Comparison of ENCODE assay signal across 27 cellular contexts in genomic region chr2:64786343-64787018, GRCh38.
"Had no signal": no experiment of that assay in that cellular context is flagged by ENCODE, and none has a peak within 500 bp of the region (broad histone marks: within the 10 kb centered on the region; RNA-seq: fewer than 3 reads in every experiment).

No MANE protein-coding gene starts in this region.

- H3K9me3 ChIP-seq: breast epithelium, colonic mucosa, lower lobe of right lung, sigmoid colon, upper lobe of right lung had no signal

- H3K27me3 ChIP-seq: breast epithelium, colonic mucosa, dorsolateral prefrontal cortex, foreskin keratinocyte, neural progenitor cell, sigmoid colon, upper lobe of right lung had no signal

- H3K4me1 ChIP-seq: breast epithelium, colonic mucosa, lower lobe of right lung, neural progenitor cell, sigmoid colon, upper lobe of right lung had no signal

- H3K27ac Mint-ChIP-seq: activated CD4-positive, alpha-beta memory T cell treated with anti-CD3 and anti-CD28 coated beads, Interleukin-2, amount 10 ng/mL, durations not matched to agents 7 days and 5 days; activated naive CD4-positive, alpha-beta T cell treated with anti-CD3 and anti-CD28 coated beads for 36 hours; activated naive CD8-positive, alpha-beta T cell treated with anti-CD3 and anti-CD28 coated beads, Interleukin-2, amount 10 ng/mL, durations not matched to agents 7 days and 5 days; activated T-cell treated with anti-CD3 and anti-CD28 coated beads, Interleukin-2, amount 50 U/mL, for 72 hours; naive thymus-derived CD8-positive, alpha-beta T cell; neural progenitor cell; progenitor cell of endocrine pancreas; WTC11 had no signal

- ATAC-seq: activated T-cell treated with anti-CD3 and anti-CD28 coated beads, Interleukin-2, amount 50 U/mL, for 72 hours; left lobe of liver; lower lobe of right lung; naive thymus-derived CD8-positive, alpha-beta T cell; upper lobe of right lung; WTC11 had no signal

- H2AFZ ChIP-seq: neural progenitor cell had no signal

- H3K27me3 Mint-ChIP-seq: activated naive CD8-positive, alpha-beta T cell treated with anti-CD3 and anti-CD28 coated beads, Interleukin-2, amount 10 ng/mL, durations not matched to agents 7 days and 5 days; central memory CD8-positive, alpha-beta T cell; naive thymus-derived CD8-positive, alpha-beta T cell had no signal

- DNase-seq: activated CD4-positive, alpha-beta memory T cell treated with anti-CD3 and anti-CD28 coated beads, Interleukin-2, amount 10 ng/mL, durations not matched to agents 7 days and 5 days; activated CD4-positive, alpha-beta T cell treated with anti-CD3 and anti-CD28 coated beads for 4 hours; activated effector memory CD4-positive, alpha-beta T cell treated with Interleukin-2 at 50 U/mL for 16 hours; activated naive CD4-positive, alpha-beta T cell treated with anti-CD3 and anti-CD28 coated beads for 36 hours; activated naive CD8-positive, alpha-beta T cell treated with anti-CD3 and anti-CD28 coated beads, Interleukin-2, amount 10 ng/mL, durations not matched to agents 7 days and 5 days; activated T-cell treated with anti-CD3 and anti-CD28 coated beads, Interleukin-2, amount 50 U/mL, for 72 hours; amniotic stem cell; colonic mucosa; dorsolateral prefrontal cortex; lower lobe of right lung; naive thymus-derived CD8-positive, alpha-beta T cell; retina; sigmoid colon; stimulated activated CD4-positive, alpha-beta T cell treated with anti-CD3 and anti-CD28 coated beads, Interleukin-15, amount 100 ng/mL, for 24 hours; stimulated activated CD4-positive, alpha-beta T cell treated with anti-CD3 and anti-CD28 coated beads, Interleukin-2, amount 100 ng/mL, for 48 hours; stimulated activated CD8-positive, alpha-beta memory T cell treated with anti-CD3 and anti-CD28 coated beads, Interleukin-4, amount 100 ng/mL, for 48 hours; stimulated activated naive CD4-positive, alpha-beta T cell treated with Interleukin-2 at 50 U/mL for 16 hours; T-helper 9 cell; upper lobe of right lung had no signal

- H3K9me3 Mint-ChIP-seq: activated CD4-positive, alpha-beta memory T cell treated with anti-CD3 and anti-CD28 coated beads, Interleukin-2, amount 10 ng/mL, durations not matched to agents 7 days and 5 days; activated naive CD4-positive, alpha-beta T cell treated with anti-CD3 and anti-CD28 coated beads for 36 hours; activated naive CD8-positive, alpha-beta T cell treated with anti-CD3 and anti-CD28 coated beads, Interleukin-2, amount 10 ng/mL, durations not matched to agents 7 days and 5 days; activated T-cell treated with anti-CD3 and anti-CD28 coated beads, Interleukin-2, amount 50 U/mL, for 72 hours; central memory CD8-positive, alpha-beta T cell; naive thymus-derived CD8-positive, alpha-beta T cell had no signal

- H3K36me3 Mint-ChIP-seq: activated naive CD8-positive, alpha-beta T cell treated with anti-CD3 and anti-CD28 coated beads, Interleukin-2, amount 10 ng/mL, durations not matched to agents 7 days and 5 days; naive thymus-derived CD8-positive, alpha-beta T cell; neural progenitor cell; WTC11 had no signal

- H3K4me1 Mint-ChIP-seq: activated CD4-positive, alpha-beta memory T cell treated with anti-CD3 and anti-CD28 coated beads, Interleukin-2, amount 10 ng/mL, durations not matched to agents 7 days and 5 days; activated naive CD8-positive, alpha-beta T cell treated with anti-CD3 and anti-CD28 coated beads, Interleukin-2, amount 10 ng/mL, durations not matched to agents 7 days and 5 days; central memory CD8-positive, alpha-beta T cell; neural progenitor cell had no signal

- H3K4me3 ChIP-seq: breast epithelium, colonic mucosa, dorsolateral prefrontal cortex, lower lobe of right lung, neural progenitor cell, sigmoid colon, smooth muscle cell, upper lobe of right lung had no signal

- H3K4me3 Mint-ChIP-seq: activated CD4-positive, alpha-beta memory T cell treated with anti-CD3 and anti-CD28 coated beads, Interleukin-2, amount 10 ng/mL, durations not matched to agents 7 days and 5 days; activated naive CD4-positive, alpha-beta T cell treated with anti-CD3 and anti-CD28 coated beads for 36 hours; activated naive CD8-positive, alpha-beta T cell treated with anti-CD3 and anti-CD28 coated beads, Interleukin-2, amount 10 ng/mL, durations not matched to agents 7 days and 5 days; activated T-cell treated with anti-CD3 and anti-CD28 coated beads, Interleukin-2, amount 50 U/mL, for 72 hours; central memory CD8-positive, alpha-beta T cell; naive thymus-derived CD8-positive, alpha-beta T cell; neural progenitor cell; WTC11 had no signal

- H3K27ac ChIP-seq: breast epithelium, colonic mucosa, dorsolateral prefrontal cortex, foreskin keratinocyte, lower lobe of right lung, neural progenitor cell, sigmoid colon, upper lobe of right lung had no signal

- H3K4me2 ChIP-seq: neural progenitor cell, smooth muscle cell had no signal

- H3K9ac ChIP-seq: neural progenitor cell had no signal
